In the genomic region with DNA sequence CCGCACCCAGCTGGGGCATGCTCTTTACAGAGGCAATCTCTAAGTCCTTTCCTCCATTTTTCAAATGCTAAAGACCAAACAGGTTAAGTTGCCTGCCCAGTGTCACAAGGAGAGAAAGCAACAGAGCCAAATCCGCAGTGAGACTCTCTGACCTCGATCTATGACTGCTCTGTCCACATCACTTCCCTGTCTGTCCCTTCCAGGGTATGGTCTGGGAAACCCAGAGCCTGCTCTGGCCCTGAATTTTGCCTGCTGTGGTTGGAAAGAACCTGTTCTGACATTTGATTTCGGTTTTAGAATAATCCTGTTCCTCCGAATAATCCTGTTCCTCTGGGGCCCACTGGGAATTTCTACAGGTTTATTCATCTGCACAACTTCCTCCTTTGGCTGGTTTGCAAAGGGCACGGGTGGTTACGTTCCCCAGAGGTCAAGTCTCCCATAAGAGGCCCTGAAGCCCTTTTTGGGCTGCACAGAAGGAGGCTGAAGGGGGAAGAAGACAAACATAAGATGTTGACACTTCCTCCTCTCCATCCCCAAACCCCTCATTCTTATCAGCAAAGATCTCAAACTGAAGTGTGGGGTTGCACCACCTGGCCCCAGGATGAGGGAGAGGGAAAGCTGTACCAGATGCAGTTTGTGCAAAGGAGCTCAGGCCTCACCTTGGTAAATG, we compare ENCODE assay signal across 29 cellular contexts. TPM values are rescaled to one million over a fixed set of nuclear protein-coding genes. Genes with fewer than 3 reads are reported as not detected.
A peak's percentile ranks its signal among the peaks of the same experiment; 100 is the strongest.
DNase-seq lines count a peak whose midpoint lies in the region; ATAC-seq and TF ChIP-seq lines count a peak whose summit lies in the region.
"Had no signal": no experiment of that assay in that cellular context is flagged by ENCODE, and none has a peak within 500 bp of the region (broad histone marks: within the 10 kb centered on the region; RNA-seq: fewer than 3 reads in every experiment).

No MANE protein-coding gene starts in this region.

- peaks cover 22% of the 10 kb centered on the region for H3K36me3 Mint-ChIP-seq in activated T-helper 1 cell treated with anti-CD3 and anti-CD28 coated beads, Interleukin-12 subunit alpha, Interleukin-12 subunit beta, Interleukin-2, Interleukin-4 antibody, amounts not matched to agents 30 ng/mL and 10 ng/mL and 1 ng/mL, durations not matched to agents 14 hours and 24 hours and 36 hours (ENCODE audit: low read depth)
- no peaks in the 10 kb centered on the region for H3K36me3 Mint-ChIP-seq in activated T-helper 17 cell treated with anti-CD3 and anti-CD28 coated beads, Interleukin-2, amount 50 U/mL, for 72 hours (ENCODE audit: low read depth)
- H3K36me3 Mint-ChIP-seq: activated naive CD4-positive, alpha-beta T cell treated with anti-CD3 and anti-CD28 coated beads, Interleukin-2, amount 10 ng/mL, durations not matched to agents 7 days and 5 days; brain; neural progenitor cell had no signal

- H3K9me3 Mint-ChIP-seq in activated T-helper 1 cell treated with anti-CD3 and anti-CD28 coated beads, Interleukin-12 subunit alpha, Interleukin-12 subunit beta, Interleukin-2, Interleukin-4 antibody, amounts not matched to agents 30 ng/mL and 10 ng/mL and 1 ng/mL, durations not matched to agents 14 hours and 24 hours and 36 hours: no peaks in the 10 kb centered on the region
- H3K9me3 Mint-ChIP-seq in activated T-helper 17 cell treated with anti-CD3 and anti-CD28 coated beads, Interleukin-2, amount 50 U/mL, for 72 hours: no peaks in the 10 kb centered on the region
- H3K9me3 Mint-ChIP-seq: activated CD4-positive, alpha-beta memory T cell treated with anti-CD3 and anti-CD28 coated beads for 36 hours; activated naive CD4-positive, alpha-beta T cell treated with anti-CD3 and anti-CD28 coated beads, Interleukin-2, amount 10 ng/mL, durations not matched to agents 7 days and 5 days; brain; endodermal cell; neural progenitor cell had no signal

- TF ChIP-seq CTCF in lung (IDR thresholded peaks at IDR 0.05; ENCODE audit: control extremely low read depth, extremely low read depth) (no peak), omental fat pad (IDR thresholded peaks at IDR 0.05) (no peak)

- peaks cover 6% of the 10 kb centered on the region for H3K4me1 Mint-ChIP-seq in activated T-helper 1 cell treated with anti-CD3 and anti-CD28 coated beads, Interleukin-12 subunit alpha, Interleukin-12 subunit beta, Interleukin-2, Interleukin-4 antibody, amounts not matched to agents 30 ng/mL and 10 ng/mL and 1 ng/mL, durations not matched to agents 14 hours and 24 hours and 36 hours (ENCODE audit: low read depth)
- no peaks in the 10 kb centered on the region for H3K4me1 Mint-ChIP-seq in activated T-helper 17 cell treated with anti-CD3 and anti-CD28 coated beads, Interleukin-2, amount 50 U/mL, for 72 hours
- H3K4me1 Mint-ChIP-seq: activated naive CD4-positive, alpha-beta T cell treated with anti-CD3 and anti-CD28 coated beads, Interleukin-2, amount 10 ng/mL, durations not matched to agents 7 days and 5 days; brain; endodermal cell; neural progenitor cell had no signal

- WGBS in lung, 2 donors: 45 to 47% methylated on average over 7 of the region's 7 CpGs

- peak overlapping the region in 1 of 2 donors; percentile 17 for H3K27ac ChIP-seq in lung (ENCODE audit: low read depth in 1 of 2, low read length in 1 of 2)
- H3K27ac ChIP-seq: C4-2B, left ventricle myocardium inferior, neural progenitor cell, prostate gland, sigmoid colon, SK-N-MC, thyroid gland had no signal

- H3K4me3 ChIP-seq in lung: no peak overlapping the region
- H3K4me3 ChIP-seq: HAP-1, left ventricle myocardium inferior, neural progenitor cell, prostate gland, sigmoid colon, SK-N-MC, thyroid gland had no signal

- peaks cover 0 to 2% of the 10 kb centered on the region in 2 donors for H3K4me1 ChIP-seq in lung (ENCODE audit: control insufficient read depth in 2 of 2, insufficient read depth in 2 of 2, low read length in 2 of 2)
- H3K4me1 ChIP-seq: HAP-1, left ventricle myocardium inferior, neural progenitor cell, prostate gland, sigmoid colon, thyroid gland had no signal

- H3K27me3 Mint-ChIP-seq in activated T-helper 1 cell treated with anti-CD3 and anti-CD28 coated beads, Interleukin-12 subunit alpha, Interleukin-12 subunit beta, Interleukin-2, Interleukin-4 antibody, amounts not matched to agents 30 ng/mL and 10 ng/mL and 1 ng/mL, durations not matched to agents 14 hours and 24 hours and 36 hours (ENCODE audit: insufficient read depth): no peaks in the 10 kb centered on the region
- H3K27me3 Mint-ChIP-seq in activated T-helper 17 cell treated with anti-CD3 and anti-CD28 coated beads, Interleukin-2, amount 50 U/mL, for 72 hours: no peaks in the 10 kb centered on the region
- H3K27me3 Mint-ChIP-seq: activated CD4-positive, alpha-beta memory T cell treated with anti-CD3 and anti-CD28 coated beads for 36 hours; activated naive CD4-positive, alpha-beta T cell treated with anti-CD3 and anti-CD28 coated beads, Interleukin-2, amount 10 ng/mL, durations not matched to agents 7 days and 5 days had no signal

- H3K27ac Mint-ChIP-seq in activated T-helper 1 cell treated with anti-CD3 and anti-CD28 coated beads, Interleukin-12 subunit alpha, Interleukin-12 subunit beta, Interleukin-2, Interleukin-4 antibody, amounts not matched to agents 30 ng/mL and 10 ng/mL and 1 ng/mL, durations not matched to agents 14 hours and 24 hours and 36 hours: no peak overlapping the region
- no peak overlapping the region for H3K27ac Mint-ChIP-seq in activated T-helper 17 cell treated with anti-CD3 and anti-CD28 coated beads, Interleukin-2, amount 50 U/mL, for 72 hours
- H3K27ac Mint-ChIP-seq: activated CD4-positive, alpha-beta memory T cell treated with anti-CD3 and anti-CD28 coated beads for 36 hours; activated naive CD4-positive, alpha-beta T cell treated with anti-CD3 and anti-CD28 coated beads, Interleukin-2, amount 10 ng/mL, durations not matched to agents 7 days and 5 days; brain; endodermal cell; neural progenitor cell had no signal

- DNase-seq in CD1c-positive myeloid dendritic cell (ENCODE audit: extremely low spot score) (peak; percentile 60), NOMO-1 treated with dmso at 0.1 percent for 144 hours (lab: John Stamatoyannopoulos, UW; ENCODE audit: unreplicated experiment) (peak; percentile 47), lung (ENCODE audit: low spot score) (peak; percentile 80), omental fat pad (ENCODE audit: low spot score) (no peak)
- DNase-seq in activated T-helper 1 cell treated with anti-CD3 and anti-CD28 coated beads, Interleukin-12 subunit alpha, Interleukin-12 subunit beta, Interleukin-2, Interleukin-4 antibody, amounts not matched to agents 30 ng/mL and 10 ng/mL and 1 ng/mL, durations not matched to agents 14 hours and 24 hours and 36 hours (ENCODE audit: low spot score): no peak
- DNase-seq: activated CD4-positive, alpha-beta memory T cell treated with anti-CD3 and anti-CD28 coated beads for 36 hours; activated CD4-positive, CD25-positive, alpha-beta regulatory T cell treated with anti-CD3 and anti-CD28 coated beads, Interleukin-2, amount 50 U/mL, for 72 hours; activated naive CD4-positive, alpha-beta T cell treated with anti-CD3 and anti-CD28 coated beads, Interleukin-2, amount 10 ng/mL, durations not matched to agents 7 days and 5 days; Caco-2; dermis blood vessel endothelial cell; DND-41; endodermal cell; left ventricle myocardium inferior; NCI-H1048; NCI-H510A treated with DMSO at 0.1 percent for 48 hours; sigmoid colon; stimulated activated CD4-positive, alpha-beta T cell treated with anti-CD3 and anti-CD28 coated beads, Interleukin-12 subunit alpha, Interleukin-12 subunit beta, amount 100 ng/mL, for 4 hours; stimulated activated CD4-positive, alpha-beta T cell treated with anti-CD3 and anti-CD28 coated beads, Interleukin-2, amount 100 ng/mL, for 48 hours; T-helper 2 cell; thyroid gland had no signal

- intact Hi-C loops in activated T-helper 1 cell treated with anti-CD3 and anti-CD28 coated beads, Interleukin-12 subunit alpha, Interleukin-12 subunit beta, Interleukin-2, Interleukin-4 antibody, amounts not matched to agents 30 ng/mL and 10 ng/mL and 1 ng/mL, durations not matched to agents 14 hours and 24 hours and 36 hours (cut with micrococcal nuclease): no loop called here

- ATAC-seq in GM21529 (IDR thresholded peaks at IDR 0.05; ENCODE audit: unreplicated experiment) (peak; percentile 51), lung (ENCODE audit: insufficient read depth, low FRiP score) (peak; percentile 43), omental fat pad (ENCODE audit: low FRiP score) (no peak)
- ATAC-seq in activated T-helper 17 cell treated with anti-CD3 and anti-CD28 coated beads, Interleukin-2, amount 50 U/mL, for 72 hours (replicated peaks): no peak

- H3K4me3 Mint-ChIP-seq in activated T-helper 1 cell treated with anti-CD3 and anti-CD28 coated beads, Interleukin-12 subunit alpha, Interleukin-12 subunit beta, Interleukin-2, Interleukin-4 antibody, amounts not matched to agents 30 ng/mL and 10 ng/mL and 1 ng/mL, durations not matched to agents 14 hours and 24 hours and 36 hours: no peak overlapping the region
- no peak overlapping the region for H3K4me3 Mint-ChIP-seq in activated T-helper 17 cell treated with anti-CD3 and anti-CD28 coated beads, Interleukin-2, amount 50 U/mL, for 72 hours
- H3K4me3 Mint-ChIP-seq: activated CD4-positive, alpha-beta memory T cell treated with anti-CD3 and anti-CD28 coated beads for 36 hours; activated naive CD4-positive, alpha-beta T cell treated with anti-CD3 and anti-CD28 coated beads, Interleukin-2, amount 10 ng/mL, durations not matched to agents 7 days and 5 days; brain; endodermal cell; neural progenitor cell had no signal

- H3K27me3 ChIP-seq in lung (ENCODE audit: control insufficient read depth, insufficient read depth): no peaks in the 10 kb centered on the region
- H3K27me3 ChIP-seq: neural progenitor cell, sigmoid colon, thyroid gland had no signal

- no peaks in the 10 kb centered on the region for H3K36me3 ChIP-seq in lung (ENCODE audit: control insufficient read depth in 2 of 2, insufficient read depth in 2 of 2, low read length in 2 of 2)
- H3K36me3 ChIP-seq: HAP-1, left ventricle myocardium inferior, neural progenitor cell, prostate gland, sigmoid colon, thyroid gland had no signal

- no peaks in the 10 kb centered on the region for H3K9me3 ChIP-seq in lung (ENCODE audit: control insufficient read depth in 2 of 2, insufficient read depth in 1 of 2, low read length in 1 of 2)
- H3K9me3 ChIP-seq: Caco-2, HAP-1, left ventricle myocardium inferior, prostate gland, sigmoid colon, thyroid gland had no signal

RNA-seq across cellular contexts. Expression of a gene that starts 10.7 kb away (rescaled TPM):
- 100 to 1,000 TPM; 220 to 243 TPM for total RNA-seq in lung
- polyA plus RNA-seq in lung: 100 to 1,000 TPM; 162 to 257 TPM
- total RNA-seq in omental fat pad: under 1 TPM in 1 of 4 donors, not detected in 3; 0.37 TPM
- 3.1 and 4.4 TPM in 2 replicates for total RNA-seq in activated T-helper 1 cell treated with anti-CD3 and anti-CD28 coated beads, Interleukin-12 subunit alpha, Interleukin-12 subunit beta, Interleukin-2, Interleukin-4 antibody, amounts not matched to agents 30 ng/mL and 10 ng/mL and 1 ng/mL, durations not matched to agents 14 hours and 24 hours and 36 hours
- total RNA-seq in activated T-helper 17 cell treated with anti-CD3 and anti-CD28 coated beads, Interleukin-2, amount 50 U/mL, for 72 hours: 1 to 10 TPM; 2.9 to 4.8 TPM
- total RNA-seq: left ventricle myocardium inferior, myocyte, sigmoid colon had no signal

RNA-seq across cellular contexts. Expression of a gene that starts 52.6 kb away (rescaled TPM):
- total RNA-seq in lung: 10 to 100 TPM; 62.3 to 65.0 TPM
- polyA plus RNA-seq in lung: 100 to 1,000 TPM in 1 of 2 donors, 10 to 100 TPM in 1; 21.7 to 126 TPM
- total RNA-seq in omental fat pad: 10 to 100 TPM; 37.5 to 68.2 (median 49.3) TPM
- 27.3 and 30.0 TPM in 2 replicates for total RNA-seq in activated T-helper 1 cell treated with anti-CD3 and anti-CD28 coated beads, Interleukin-12 subunit alpha, Interleukin-12 subunit beta, Interleukin-2, Interleukin-4 antibody, amounts not matched to agents 30 ng/mL and 10 ng/mL and 1 ng/mL, durations not matched to agents 14 hours and 24 hours and 36 hours
- 10 to 100 TPM; 30.7 to 30.9 TPM for total RNA-seq in activated T-helper 17 cell treated with anti-CD3 and anti-CD28 coated beads, Interleukin-2, amount 50 U/mL, for 72 hours

Comparison
In these comparisons a context has a peak if more than half of its experiments do, and no peak if none do; other contexts are left out.
1. DNase-seq: peak in CD1c-positive myeloid dendritic cell (single experiment), NOMO-1 treated with dmso at 0.1 percent for 144 hours (single experiment) and lung (single experiment); none in omental fat pad (single experiment) and activated T-helper 1 cell treated with anti-CD3 and anti-CD28 coated beads, Interleukin-12 subunit alpha, Interleukin-12 subunit beta, Interleukin-2, Interleukin-4 antibody, amounts not matched to agents 30 ng/mL and 10 ng/mL and 1 ng/mL, durations not matched to agents 14 hours and 24 hours and 36 hours (single experiment).
2. ATAC-seq: peak in GM21529 (single experiment) and lung (single experiment); none in omental fat pad (single experiment) and activated T-helper 17 cell treated with anti-CD3 and anti-CD28 coated beads, Interleukin-2, amount 50 U/mL, for 72 hours (single experiment).
3. RNA of a gene that starts 10.7 kb away (total RNA-seq): 220 to 243 TPM in lung; 2.9 to 4.8 TPM in activated T-helper 17 cell treated with anti-CD3 and anti-CD28 coated beads, Interleukin-2, amount 50 U/mL, for 72 hours, 3.1 to 4.4 TPM in activated T-helper 1 cell treated with anti-CD3 and anti-CD28 coated beads, Interleukin-12 subunit alpha, Interleukin-12 subunit beta, Interleukin-2, Interleukin-4 antibody, amounts not matched to agents 30 ng/mL and 10 ng/mL and 1 ng/mL, durations not matched to agents 14 hours and 24 hours and 36 hours and 0.37 TPM in omental fat pad; every median in the first group is over 10 times any median in the second.